ENCODE assay signal across 8 cellular contexts in genomic region chr18:77061946-77062517, GRCh38.
DNase-seq lines count a peak whose midpoint lies in the region; ATAC-seq and TF ChIP-seq lines count a peak whose summit lies in the region.

No MANE protein-coding gene starts in this region.

- peak; percentile 34 for ATAC-seq in GM19463 (IDR thresholded peaks at IDR 0.05; ENCODE audit: unreplicated experiment)
- peak; percentile 35 for ATAC-seq in HG03432 (IDR thresholded peaks at IDR 0.05; ENCODE audit: unreplicated experiment)
- ATAC-seq in right lobe of liver, result peak; percentile 29 to 59 (median 50)

- peaks cover 84% of the 10 kb centered on the region for H3K4me1 Mint-ChIP-seq in activated T-cell treated with anti-CD3 and anti-CD28 coated beads, Interleukin-2, amount 50 U/mL, for 24 hours (ENCODE audit: low read depth)

- TF ChIP-seq POLR2A in right lobe of liver (IDR thresholded peaks at IDR 0.05), result no peak

- no peaks in the 10 kb centered on the region for H3K9me3 ChIP-seq in right lobe of liver

- peak overlapping the region; percentile 97 for H3K27ac Mint-ChIP-seq in activated T-cell treated with anti-CD3 and anti-CD28 coated beads, Interleukin-2, amount 50 U/mL, for 24 hours

- peak overlapping the region; percentile 65 for H3K4me3 Mint-ChIP-seq in activated T-cell treated with anti-CD3 and anti-CD28 coated beads, Interleukin-2, amount 50 U/mL, for 24 hours

- peaks cover 0 to 8% (median 2%) of the 10 kb centered on the region in 4 donors for H3K4me1 ChIP-seq in right lobe of liver

- H3K36me3 ChIP-seq in right lobe of liver, result peaks cover 0 to 24% (median 0%) of the 10 kb centered on the region in 4 donors

- no peaks in the 10 kb centered on the region for H3K27me3 ChIP-seq in right lobe of liver

- H3K4me3 ChIP-seq in right lobe of liver, result no peak overlapping the region

- DNase-seq in EH (ENCODE audit: low read depth) (peak; percentile 16), right lobe of liver (no peak), COLO668 (lab: John Stamatoyannopoulos, UW; ENCODE audit: unreplicated experiment) (no peak), NCI-H526 (lab: John Stamatoyannopoulos, UW) (no peak), HT-29 (ENCODE audit: low spot score) (no peak)
- peak; percentile 44 for DNase-seq in activated T-cell treated with anti-CD3 and anti-CD28 coated beads, Interleukin-2, amount 50 U/mL, for 24 hours

- H3K36me3 Mint-ChIP-seq in activated T-cell treated with anti-CD3 and anti-CD28 coated beads, Interleukin-2, amount 50 U/mL, for 24 hours (ENCODE audit: low read depth), result peaks cover 84% of the 10 kb centered on the region

- 39% methylated on average over 7 of the region's 15 CpGs for WGBS in right lobe of liver (ENCODE audit: insufficient coverage, low coverage, low lambda C conversion rate, missing lambda C conversion rate)

- intact Hi-C loops in right lobe of liver (cut with DNase I), result no loop called here

- peak overlapping the region in 2 of 3 donors; percentile 1 to 17 for H3K27ac ChIP-seq in right lobe of liver

- H3K27me3 Mint-ChIP-seq in activated T-cell treated with anti-CD3 and anti-CD28 coated beads, Interleukin-2, amount 50 U/mL, for 24 hours, result no peaks in the 10 kb centered on the region

- peak in 2 of 4 donors; percentile 11 to 17 for TF ChIP-seq CTCF in right lobe of liver (IDR thresholded peaks at IDR 0.05)

- peaks cover 2% of the 10 kb centered on the region for H3K9me3 Mint-ChIP-seq in activated T-cell treated with anti-CD3 and anti-CD28 coated beads, Interleukin-2, amount 50 U/mL, for 24 hours

Comparison
In these comparisons a context has a peak if more than half of its experiments do, and no peak if none do; other contexts are left out.
1. DNase-seq: peak in EH (single experiment) and activated T-cell treated with anti-CD3 and anti-CD28 coated beads, Interleukin-2, amount 50 U/mL, for 24 hours (single experiment); none in right lobe of liver (0 of 3), COLO668 (single experiment), NCI-H526 (0 of 2) and HT-29 (single experiment).
2. Peak in every context shown above with its lines, with median percentiles within 50 percentile points of each other: ATAC-seq.